ENCODE assay signal across 28 cellular contexts in genomic region chr12:86523844-86524243, GRCh38.
"Had no signal": no experiment of that assay in that cellular context is flagged by ENCODE, and none has a peak within 500 bp of the region (broad histone marks: within the 10 kb centered on the region; RNA-seq: fewer than 3 reads in every experiment).

No MANE protein-coding gene starts in this region.

- H3K27ac ChIP-seq: colonic mucosa, coronary artery, dorsolateral prefrontal cortex, epithelial cell of prostate, esophagus muscularis mucosa, esophagus squamous epithelium, foreskin keratinocyte, gastrocnemius medialis, gastroesophageal sphincter, heart left ventricle, heart right ventricle, hepatocyte had no signal

- FAIRE-seq: endometrium, endothelial cell of umbilical vein, frontal cortex had no signal

- H3K79me2 ChIP-seq: hepatocyte had no signal

- H3K27me3 ChIP-seq: colonic mucosa, dorsolateral prefrontal cortex, esophagus muscularis mucosa, esophagus squamous epithelium, foreskin keratinocyte, gastrocnemius medialis, gastroesophageal sphincter, heart left ventricle, heart right ventricle, hepatocyte had no signal

- DNase-seq: colonic mucosa; cortex of kidney; dermis blood vessel endothelial cell; dorsolateral prefrontal cortex; effector CD4-positive, alpha-beta T cell; effector CD8-positive, alpha-beta T cell; effector memory CD4-positive, alpha-beta T cell; effector memory CD8-positive, alpha-beta T cell; endodermal cell; erythroblast; esophagus squamous epithelium; foreskin fibroblast; foreskin keratinocyte; foreskin melanocyte; gastrocnemius medialis; glutamatergic neuron; head of caudate nucleus; heart left ventricle; heart right ventricle had no signal

- H2AFZ ChIP-seq: hepatocyte had no signal

- H3K4me1 ChIP-seq: colonic mucosa, esophagus muscularis mucosa, esophagus squamous epithelium, foreskin keratinocyte, gastrocnemius medialis, gastroesophageal sphincter, heart left ventricle, heart right ventricle had no signal

- H3K36me3 ChIP-seq: colonic mucosa, esophagus muscularis mucosa, esophagus squamous epithelium, gastrocnemius medialis, gastroesophageal sphincter, heart left ventricle, heart right ventricle had no signal

- H3K4me3 ChIP-seq: colonic mucosa, coronary artery, dorsolateral prefrontal cortex, esophagus muscularis mucosa, esophagus squamous epithelium, gastrocnemius medialis, gastroesophageal sphincter, heart left ventricle, heart right ventricle, hepatocyte had no signal

- H3K4me2 ChIP-seq: hepatocyte had no signal

- H3K9me3 ChIP-seq: colonic mucosa, gastrocnemius medialis had no signal

- ATAC-seq: effector memory CD8-positive, alpha-beta T cell; esophagus mucosa; foreskin keratinocyte; gastrocnemius medialis; gastroesophageal sphincter; heart left ventricle; heart right ventricle had no signal
